ENCODE assay signal across 11 cellular contexts in genomic region chr9:99660191-99660636, GRCh38.
DNase-seq lines count a peak whose midpoint lies in the region; ATAC-seq, FAIRE-seq and TF ChIP-seq lines count a peak whose summit lies in the region.
"Had no signal": no experiment of that assay in that cellular context is flagged by ENCODE, and none has a peak within 500 bp of the region (broad histone marks: within the 10 kb centered on the region; RNA-seq: fewer than 3 reads in every experiment).

No MANE protein-coding gene starts in this region.

- TF ChIP-seq POLR2A in Peyer's patch (IDR thresholded peaks at IDR 0.05) (no peak), uterus (IDR thresholded peaks at IDR 0.05) (no peak)

- H3K9me3 Mint-ChIP-seq in activated CD8-positive, alpha-beta T cell treated with anti-CD3 and anti-CD28 coated beads for 36 hours: no peaks in the 10 kb centered on the region
- no peaks in the 10 kb centered on the region for H3K9me3 Mint-ChIP-seq in activated CD8-positive, alpha-beta T cell treated with anti-CD3 and anti-CD28 coated beads, Interleukin-2, amount 10 ng/mL, durations not matched to agents 7 days and 5 days (ENCODE audit: insufficient read depth)
- peaks cover 3 to 8% of the 10 kb centered on the region in 2 donors for H3K9me3 Mint-ChIP-seq in stimulated activated naive B cell treated with anti-CD40 and anti-IgM and Interleukin-4, amounts not matched to agents 10 μg/mL and 1 μg/mL and 100 μg/mL, for 72 hours
- H3K9me3 Mint-ChIP-seq: type B pancreatic cell had no signal

- H3K4me1 ChIP-seq in Peyer's patch (no peaks in the 10 kb centered on the region), small intestine (ENCODE audit: control insufficient read depth in 2 of 2, insufficient read depth in 1 of 2, low read depth in 1 of 2, low read length in 1 of 2) (no peaks in the 10 kb centered on the region), uterus (no peaks in the 10 kb centered on the region)

- H3K27me3 ChIP-seq in Peyer's patch (no peaks in the 10 kb centered on the region), small intestine (ENCODE audit: control insufficient read depth in 2 of 2, insufficient read depth in 2 of 2, low read length in 2 of 2) (peaks cover 0 to 2% of the 10 kb centered on the region in 2 donors), uterus (no peaks in the 10 kb centered on the region)

- intact Hi-C loops in activated CD8-positive, alpha-beta T cell treated with anti-CD3 and anti-CD28 coated beads for 36 hours (cut with micrococcal nuclease): no loop called here
- intact Hi-C loops in uterus (cut with DNase I; ENCODE audit: low total_unique reads): no loop called here

- no peak overlapping the region for H3K27ac Mint-ChIP-seq in activated CD8-positive, alpha-beta T cell treated with anti-CD3 and anti-CD28 coated beads for 36 hours
- H3K27ac Mint-ChIP-seq in activated CD8-positive, alpha-beta T cell treated with anti-CD3 and anti-CD28 coated beads, Interleukin-2, amount 10 ng/mL, durations not matched to agents 7 days and 5 days: no peak overlapping the region
- H3K27ac Mint-ChIP-seq in stimulated activated naive B cell treated with anti-CD40 and anti-IgM and Interleukin-4, amounts not matched to agents 10 μg/mL and 1 μg/mL and 100 μg/mL, for 72 hours: peak overlapping the region; percentile 85
- H3K27ac Mint-ChIP-seq: type B pancreatic cell had no signal

- ATAC-seq in activated CD8-positive, alpha-beta T cell treated with anti-CD3 and anti-CD28 coated beads for 36 hours: peak; percentile 75
- no peak for ATAC-seq in activated CD8-positive, alpha-beta T cell treated with anti-CD3 and anti-CD28 coated beads, Interleukin-2, amount 10 ng/mL, durations not matched to agents 7 days and 5 days
- peak; percentile 92 for ATAC-seq in HG02885 (IDR thresholded peaks at IDR 0.05; ENCODE audit: poor library complexity, unreplicated experiment)
- peak; percentile 87 to 88 for ATAC-seq in stimulated activated naive B cell treated with anti-CD40 and anti-IgM and Interleukin-4, amounts not matched to agents 10 μg/mL and 1 μg/mL and 100 μg/mL, for 72 hours (replicated peaks)

- no peak for FAIRE-seq in small intestine (lab: Jason Lieb, UNC)
- FAIRE-seq: endothelial cell of umbilical vein had no signal

- WGBS in small intestine, 3 donors: 71 to 85% (median 76%) methylated on average over 4 of the region's 4 CpGs

- H3K4me3 ChIP-seq in Peyer's patch: no peak overlapping the region
- H3K4me3 ChIP-seq in small intestine (ENCODE audit: low read depth in 1 of 2, low read length in 2 of 2): no peak overlapping the region
- no peak overlapping the region for H3K4me3 ChIP-seq in uterus

- no peaks in the 10 kb centered on the region for H3K36me3 Mint-ChIP-seq in activated CD8-positive, alpha-beta T cell treated with anti-CD3 and anti-CD28 coated beads for 36 hours (ENCODE audit: low read depth)
- H3K36me3 Mint-ChIP-seq in activated CD8-positive, alpha-beta T cell treated with anti-CD3 and anti-CD28 coated beads, Interleukin-2, amount 10 ng/mL, durations not matched to agents 7 days and 5 days (ENCODE audit: low read depth): no peaks in the 10 kb centered on the region
- peaks cover 10 to 27% of the 10 kb centered on the region in 2 donors for H3K36me3 Mint-ChIP-seq in stimulated activated naive B cell treated with anti-CD40 and anti-IgM and Interleukin-4, amounts not matched to agents 10 μg/mL and 1 μg/mL and 100 μg/mL, for 72 hours
- H3K36me3 Mint-ChIP-seq: type B pancreatic cell had no signal

- POLR2A ChIA-PET in activated CD8-positive, alpha-beta T cell treated with anti-CD3 and anti-CD28 coated beads for 36 hours (lab: Charles Lee): interaction anchor here (0.8 kb wide), 1 partner anchor 227 kb away, joined by 3 read pairs; no protein-coding TSS in a partner anchor
- POLR2A ChIA-PET in activated CD8-positive, alpha-beta T cell treated with anti-CD3 and anti-CD28 coated beads, Interleukin-2, amount 10 ng/mL, durations not matched to agents 7 days and 5 days (lab: Charles Lee): no interaction called here

- TF ChIP-seq CTCF in activated CD8-positive, alpha-beta T cell treated with anti-CD3 and anti-CD28 coated beads for 36 hours (IDR thresholded peaks at IDR 0.05): no peak
- TF ChIP-seq CTCF in Peyer's patch (IDR thresholded peaks at IDR 0.05) (no peak), uterus (IDR thresholded peaks at IDR 0.05) (no peak)

- peak; percentile 17 for DNase-seq in activated CD8-positive, alpha-beta T cell treated with anti-CD3 and anti-CD28 coated beads for 36 hours
- no peak for DNase-seq in activated CD8-positive, alpha-beta T cell treated with anti-CD3 and anti-CD28 coated beads, Interleukin-2, amount 10 ng/mL, durations not matched to agents 7 days and 5 days
- DNase-seq in Peyer's patch (peak in 2 of 3 donors; percentile 24 to 46), small intestine (no peak), iPS-NIHi7 (ENCODE audit: extremely low spot score) (no peak), uterus (no peak)
- peak; percentile 81 for DNase-seq in stimulated activated naive B cell treated with anti-CD40 and anti-IgM and Interleukin-4, amounts not matched to agents 10 μg/mL and 1 μg/mL and 100 μg/mL, for 72 hours
- DNase-seq: activated CD4-positive, alpha-beta T cell treated with anti-CD3 and anti-CD28 coated beads for 48 hours had no signal

- no peaks in the 10 kb centered on the region for H3K9me3 ChIP-seq in Peyer's patch
- no peaks in the 10 kb centered on the region for H3K9me3 ChIP-seq in small intestine (ENCODE audit: control insufficient read depth, low read depth)
- H3K9me3 ChIP-seq in uterus: no peaks in the 10 kb centered on the region

- no peak overlapping the region for H3K4me3 Mint-ChIP-seq in activated CD8-positive, alpha-beta T cell treated with anti-CD3 and anti-CD28 coated beads for 36 hours
- H3K4me3 Mint-ChIP-seq in activated CD8-positive, alpha-beta T cell treated with anti-CD3 and anti-CD28 coated beads, Interleukin-2, amount 10 ng/mL, durations not matched to agents 7 days and 5 days: no peak overlapping the region
- H3K4me3 Mint-ChIP-seq in stimulated activated naive B cell treated with anti-CD40 and anti-IgM and Interleukin-4, amounts not matched to agents 10 μg/mL and 1 μg/mL and 100 μg/mL, for 72 hours: peak overlapping the region; percentile 44 to 45
- H3K4me3 Mint-ChIP-seq: type B pancreatic cell had no signal

- peaks cover 5% of the 10 kb centered on the region for H3K4me1 Mint-ChIP-seq in activated CD8-positive, alpha-beta T cell treated with anti-CD3 and anti-CD28 coated beads for 36 hours (ENCODE audit: low read depth)
- no peaks in the 10 kb centered on the region for H3K4me1 Mint-ChIP-seq in activated CD8-positive, alpha-beta T cell treated with anti-CD3 and anti-CD28 coated beads, Interleukin-2, amount 10 ng/mL, durations not matched to agents 7 days and 5 days (ENCODE audit: low read depth)
- H3K4me1 Mint-ChIP-seq in stimulated activated naive B cell treated with anti-CD40 and anti-IgM and Interleukin-4, amounts not matched to agents 10 μg/mL and 1 μg/mL and 100 μg/mL, for 72 hours: peaks cover 35 to 69% of the 10 kb centered on the region in 2 donors

- CTCF ChIA-PET in activated CD8-positive, alpha-beta T cell treated with anti-CD3 and anti-CD28 coated beads for 36 hours (lab: Charles Lee): no interaction called here
- CTCF ChIA-PET in activated CD8-positive, alpha-beta T cell treated with anti-CD3 and anti-CD28 coated beads, Interleukin-2, amount 10 ng/mL, durations not matched to agents 7 days and 5 days (lab: Charles Lee): no interaction called here

- peaks cover 7% of the 10 kb centered on the region for H3K27me3 Mint-ChIP-seq in activated CD8-positive, alpha-beta T cell treated with anti-CD3 and anti-CD28 coated beads for 36 hours
- H3K27me3 Mint-ChIP-seq in activated CD8-positive, alpha-beta T cell treated with anti-CD3 and anti-CD28 coated beads, Interleukin-2, amount 10 ng/mL, durations not matched to agents 7 days and 5 days (ENCODE audit: low read depth): peaks cover 18% of the 10 kb centered on the region
- no peaks in the 10 kb centered on the region for H3K27me3 Mint-ChIP-seq in stimulated activated naive B cell treated with anti-CD40 and anti-IgM and Interleukin-4, amounts not matched to agents 10 μg/mL and 1 μg/mL and 100 μg/mL, for 72 hours
- H3K27me3 Mint-ChIP-seq: type B pancreatic cell had no signal

- H3K27ac ChIP-seq in Peyer's patch (peak overlapping the region in 1 of 4 donors; percentile 55), small intestine (ENCODE audit: low read depth in 1 of 2, low read length in 1 of 2) (no peak overlapping the region), uterus (no peak overlapping the region)

- H3K36me3 ChIP-seq in Peyer's patch (no peaks in the 10 kb centered on the region), small intestine (ENCODE audit: control insufficient read depth in 2 of 2, insufficient read depth in 2 of 2, low read length in 2 of 2) (no peaks in the 10 kb centered on the region), uterus (no peaks in the 10 kb centered on the region)

Comparison
In these comparisons a context has a peak if more than half of its experiments do, and no peak if none do; other contexts are left out.
1. DNase-seq: peak in activated CD8-positive, alpha-beta T cell treated with anti-CD3 and anti-CD28 coated beads for 36 hours (single experiment), Peyer's patch (2 of 3) and stimulated activated naive B cell treated with anti-CD40 and anti-IgM and Interleukin-4, amounts not matched to agents 10 μg/mL and 1 μg/mL and 100 μg/mL, for 72 hours (single experiment); none in activated CD8-positive, alpha-beta T cell treated with anti-CD3 and anti-CD28 coated beads, Interleukin-2, amount 10 ng/mL, durations not matched to agents 7 days and 5 days (single experiment), small intestine (single experiment), iPS-NIHi7 (single experiment) and uterus (0 of 2).
2. H3K4me3 Mint-ChIP-seq: peak in stimulated activated naive B cell treated with anti-CD40 and anti-IgM and Interleukin-4, amounts not matched to agents 10 μg/mL and 1 μg/mL and 100 μg/mL, for 72 hours (2 of 2); none in activated CD8-positive, alpha-beta T cell treated with anti-CD3 and anti-CD28 coated beads for 36 hours (single experiment) and activated CD8-positive, alpha-beta T cell treated with anti-CD3 and anti-CD28 coated beads, Interleukin-2, amount 10 ng/mL, durations not matched to agents 7 days and 5 days (single experiment).